In genomic region chr1:172748201-172748600, GRCh38 we compare ENCODE assay signal across 8 cellular contexts.
"Had no signal": no experiment of that assay in that cellular context is flagged by ENCODE, and none has a peak within 500 bp of the region (broad histone marks: within the 10 kb centered on the region; RNA-seq: fewer than 3 reads in every experiment).

No MANE protein-coding gene starts in this region.

- DNase-seq: GDM1, GF-D8 had no signal

- FAIRE-seq: G401.6, GM12878, GM12891, GM12892, GM18507, GM19239 had no signal

- ATAC-seq: GM12878 had no signal

- H3K4me3 ChIP-seq: GM12878 had no signal
